ENCODE assay signal across 8 cellular contexts in genomic region chr13:52235900-52236595, GRCh38.
DNase-seq lines count a peak whose midpoint lies in the region; ATAC-seq lines count a peak whose summit lies in the region.
"Not testable (repeated sequence)": the region's sequence is repeated elsewhere in the genome, so short reads cannot be mapped to it uniquely, and the experiment has no call there.

No MANE protein-coding gene starts in this region.

- H3K27ac Mint-ChIP-seq in activated CD4-positive, alpha-beta memory T cell treated with anti-CD3 and anti-CD28 coated beads, Interleukin-2, amount 10 ng/mL, durations not matched to agents 7 days and 5 days; effector memory CD8-positive, alpha-beta T cell: not testable (repeated sequence)

- POLR2A ChIA-PET in activated CD4-positive, alpha-beta memory T cell treated with anti-CD3 and anti-CD28 coated beads, Interleukin-2, amount 10 ng/mL, durations not matched to agents 7 days and 5 days (lab: Charles Lee) = not testable (repeated sequence)

- not testable (repeated sequence) for H3K4me1 Mint-ChIP-seq in activated CD4-positive, alpha-beta memory T cell treated with anti-CD3 and anti-CD28 coated beads, Interleukin-2, amount 10 ng/mL, durations not matched to agents 7 days and 5 days; effector memory CD8-positive, alpha-beta T cell (ENCODE audit: low read depth in 2 of 2)

- not testable (repeated sequence) for H3K4me3 Mint-ChIP-seq in activated CD4-positive, alpha-beta memory T cell treated with anti-CD3 and anti-CD28 coated beads, Interleukin-2, amount 10 ng/mL, durations not matched to agents 7 days and 5 days; effector memory CD8-positive, alpha-beta T cell

- peak; percentile 71 for DNase-seq in DMS53 (lab: John Stamatoyannopoulos, UW)
- DNase-seq in HUDEP-2 (lab: John Stamatoyannopoulos, UW; ENCODE audit: unreplicated experiment in 76 of 76) = peak in 51 of 76 experiments; percentile 0 to 66 (median 24)
- DNase-seq in NCI-H82 treated with DMSO at 0.1 percent for 48 hours (lab: John Stamatoyannopoulos, UW; ENCODE audit: unreplicated experiment) = peak; percentile 61
- peak; percentile 52 for DNase-seq in activated CD4-positive, alpha-beta memory T cell treated with anti-CD3 and anti-CD28 coated beads, Interleukin-2, amount 10 ng/mL, durations not matched to agents 7 days and 5 days
- DNase-seq in effector memory CD8-positive, alpha-beta T cell = peak; percentile 28 to 45 (median 41)
- DNase-seq in lung microvascular endothelial cell (ENCODE audit: low read depth in 2 of 2) = peak; percentile 76
- peak; percentile 3 for DNase-seq in stimulated activated CD8-positive, alpha-beta memory T cell treated with anti-CD3 and anti-CD28 coated beads, Interleukin-12 subunit alpha, Interleukin-12 subunit beta, amount 100 ng/mL, for 1 hour (ENCODE audit: low read depth)

- not testable (repeated sequence) for H3K9me3 Mint-ChIP-seq in activated CD4-positive, alpha-beta memory T cell treated with anti-CD3 and anti-CD28 coated beads, Interleukin-2, amount 10 ng/mL, durations not matched to agents 7 days and 5 days; effector memory CD8-positive, alpha-beta T cell

- not testable (repeated sequence) for H3K36me3 Mint-ChIP-seq in activated CD4-positive, alpha-beta memory T cell treated with anti-CD3 and anti-CD28 coated beads, Interleukin-2, amount 10 ng/mL, durations not matched to agents 7 days and 5 days (ENCODE audit: low read depth); effector memory CD8-positive, alpha-beta T cell (ENCODE audit: insufficient read depth)

- CTCF ChIA-PET in activated CD4-positive, alpha-beta memory T cell treated with anti-CD3 and anti-CD28 coated beads, Interleukin-2, amount 10 ng/mL, durations not matched to agents 7 days and 5 days (lab: Charles Lee) = interaction anchor here (0.6 to 1.1 kb wide), 2 partner anchors 20 to 242 kb away, joined by 3 read pairs; no protein-coding TSS in a partner anchor

- ATAC-seq in GM21528 (IDR thresholded peaks at IDR 0.05; ENCODE audit: low FRiP score, unreplicated experiment) = peak; percentile 73
- ATAC-seq in effector memory CD8-positive, alpha-beta T cell (replicated peaks) = peak; percentile 80

- not testable (repeated sequence) for H3K27me3 Mint-ChIP-seq in activated CD4-positive, alpha-beta memory T cell treated with anti-CD3 and anti-CD28 coated beads, Interleukin-2, amount 10 ng/mL, durations not matched to agents 7 days and 5 days; effector memory CD8-positive, alpha-beta T cell

Comparison
In these comparisons a context has a peak if more than half of its experiments do, and no peak if none do; other contexts are left out.
1. Peak in every context shown above with its lines: DNase-seq and ATAC-seq.
2. DNase-seq: peak in every context shown above with its lines; median percentile 76 in lung microvascular endothelial cell; 71 in DMS53; 61 in NCI-H82 treated with DMSO at 0.1 percent for 48 hours; 52 in activated CD4-positive, alpha-beta memory T cell treated with anti-CD3 and anti-CD28 coated beads, Interleukin-2, amount 10 ng/mL, durations not matched to agents 7 days and 5 days; 41 in effector memory CD8-positive, alpha-beta T cell; 24 in HUDEP-2; 3 in stimulated activated CD8-positive, alpha-beta memory T cell treated with anti-CD3 and anti-CD28 coated beads, Interleukin-12 subunit alpha, Interleukin-12 subunit beta, amount 100 ng/mL, for 1 hour.